1 cellular context compared by ENCODE assay signal in the genomic region with DNA sequence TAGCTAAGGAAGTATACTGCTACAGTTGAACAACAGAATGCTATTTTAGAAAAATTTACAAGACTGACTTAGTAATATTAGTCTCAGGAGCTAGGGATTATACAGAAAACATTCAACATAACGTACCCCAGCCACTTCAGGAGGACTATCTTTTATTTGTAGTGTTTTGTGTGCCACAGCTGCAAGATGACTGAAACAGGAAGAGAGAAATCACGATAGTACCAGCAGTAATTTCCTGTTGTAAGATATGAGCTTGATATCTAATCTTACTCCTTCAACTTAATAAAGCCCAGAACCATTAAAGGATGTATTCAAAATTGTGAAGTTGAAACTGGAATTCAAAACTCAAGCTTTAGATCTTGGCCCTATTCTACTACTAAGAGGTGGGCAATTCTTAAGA.
A peak's percentile ranks its signal among the peaks of the same experiment; 100 is the strongest.
TF ChIP-seq lines count a peak whose summit lies in the region.

No MANE protein-coding gene starts in this region.

TF ChIP-seq in K562, 482 proteins besides CTCF, POLR2A, EP300 and RAD21:
- TF ChIP-seq POLR2H (tag; IDR thresholded peaks at IDR 0.05; ENCODE audit: low read depth) (0 out of 2 replicates have a peak, but pooled peaks have one; percentile 2), CREB3 (tag; conservative IDR thresholded peaks at IDR 0.05; ENCODE audit: low read depth) (no peak)
